Comparison of ENCODE assay signal across 27 cellular contexts in the genomic region with DNA sequence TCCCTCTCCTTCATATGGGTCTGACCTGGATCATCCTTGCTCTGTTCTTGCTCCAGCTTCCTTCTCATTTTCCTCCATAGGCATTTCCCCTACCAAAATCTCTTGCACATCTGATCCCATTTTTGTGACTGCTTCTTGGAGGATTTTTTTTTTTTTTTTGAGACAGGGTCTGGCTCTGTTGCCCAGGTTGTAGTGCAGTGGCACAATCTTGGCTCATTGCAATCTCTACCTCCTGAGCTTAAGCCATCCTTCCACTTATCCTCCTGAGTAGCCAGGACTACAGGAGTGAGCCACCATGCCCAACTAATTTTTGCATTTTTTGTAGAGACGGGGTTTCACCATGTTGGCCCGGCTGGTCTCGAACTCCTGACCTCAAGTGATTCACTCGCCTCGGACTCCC.
"Had no signal": no experiment of that assay in that cellular context is flagged by ENCODE, and none has a peak within 500 bp of the region (broad histone marks: within the 10 kb centered on the region; RNA-seq: fewer than 3 reads in every experiment).

No MANE protein-coding gene starts in this region.

- H3K4me1 ChIP-seq: gastrocnemius medialis, heart left ventricle, neural progenitor cell, psoas muscle, sigmoid colon, tibial nerve, upper lobe of left lung had no signal

- H3K9me3 Mint-ChIP-seq: naive thymus-derived CD4-positive, alpha-beta T cell; nephron; neural progenitor cell; stimulated activated naive B cell treated with anti-CD40 and anti-IgM and Interleukin-4, amounts not matched to agents 10 μg/mL and 1 μg/mL and 100 μg/mL, for 72 hours; stimulated activated naive CD8-positive, alpha-beta T cell treated with anti-CD3 and anti-CD28 coated beads, Interleukin-15, Interleukin-2, amounts not matched to agents 100 ng/mL and 50 ng/mL, for 24 hours had no signal

- FAIRE-seq: colon, kidney, urothelium cell line had no signal

- H3K27me3 ChIP-seq: dorsolateral prefrontal cortex, gastrocnemius medialis, heart left ventricle, hepatocyte, neural progenitor cell, ovary, sigmoid colon, tibial nerve, upper lobe of left lung had no signal

- H3K9me3 ChIP-seq: gastrocnemius medialis, heart left ventricle, ovary, psoas muscle, sigmoid colon, thoracic aorta, tibial nerve, upper lobe of left lung had no signal

- H3K4me2 ChIP-seq: hepatocyte, neural progenitor cell had no signal

- H2AFZ ChIP-seq: hepatocyte, neural progenitor cell had no signal

- H3K27me3 Mint-ChIP-seq: naive thymus-derived CD4-positive, alpha-beta T cell; stimulated activated naive B cell treated with anti-CD40 and anti-IgM and Interleukin-4, amounts not matched to agents 10 μg/mL and 1 μg/mL and 100 μg/mL, for 72 hours; stimulated activated naive CD8-positive, alpha-beta T cell treated with anti-CD3 and anti-CD28 coated beads, Interleukin-15, Interleukin-2, amounts not matched to agents 100 ng/mL and 50 ng/mL, for 24 hours had no signal

- H3K79me2 ChIP-seq: hepatocyte had no signal

- H3K36me3 Mint-ChIP-seq: stimulated activated naive B cell treated with anti-CD40 and anti-IgM and Interleukin-4, amounts not matched to agents 10 μg/mL and 1 μg/mL and 100 μg/mL, for 72 hours had no signal

- H3K4me1 Mint-ChIP-seq: nephron; stimulated activated naive B cell treated with anti-CD40 and anti-IgM and Interleukin-4, amounts not matched to agents 10 μg/mL and 1 μg/mL and 100 μg/mL, for 72 hours had no signal

- DNase-seq: dorsolateral prefrontal cortex; effector CD4-positive, alpha-beta T cell; gastrocnemius medialis; heart left ventricle; kidney; mesendoderm; midbrain; naive thymus-derived CD4-positive, alpha-beta T cell; nucleus accumbens; ovary; posterior cingulate gyrus; psoas muscle; right cardiac atrium; sigmoid colon; stimulated activated CD4-positive, alpha-beta T cell treated with anti-CD3 and anti-CD28 coated beads, Interleukin-2, amount 100 ng/mL, for 24 hours; stimulated activated CD4-positive, alpha-beta T cell treated with anti-CD3 and anti-CD28 coated beads, Interleukin-4, amount 100 ng/mL, for 24 hours; stimulated activated naive B cell treated with anti-CD40 and anti-IgM and Interleukin-4, amounts not matched to agents 10 μg/mL and 1 μg/mL and 100 μg/mL, for 72 hours; upper lobe of left lung had no signal

- H3K9ac ChIP-seq: neural progenitor cell had no signal

- H3K4me3 ChIP-seq: dorsolateral prefrontal cortex, gastrocnemius medialis, heart left ventricle, hepatocyte, neural progenitor cell, ovary, psoas muscle, sigmoid colon, thoracic aorta, tibial nerve, upper lobe of left lung had no signal

- H3K4me3 Mint-ChIP-seq: naive thymus-derived CD4-positive, alpha-beta T cell; nephron; neural progenitor cell; stimulated activated naive B cell treated with anti-CD40 and anti-IgM and Interleukin-4, amounts not matched to agents 10 μg/mL and 1 μg/mL and 100 μg/mL, for 72 hours; stimulated activated naive CD8-positive, alpha-beta T cell treated with anti-CD3 and anti-CD28 coated beads, Interleukin-15, Interleukin-2, amounts not matched to agents 100 ng/mL and 50 ng/mL, for 24 hours had no signal

- H3K27ac Mint-ChIP-seq: nephron; neural progenitor cell; stimulated activated naive B cell treated with anti-CD40 and anti-IgM and Interleukin-4, amounts not matched to agents 10 μg/mL and 1 μg/mL and 100 μg/mL, for 72 hours; stimulated activated naive CD8-positive, alpha-beta T cell treated with anti-CD3 and anti-CD28 coated beads, Interleukin-15, Interleukin-2, amounts not matched to agents 100 ng/mL and 50 ng/mL, for 24 hours had no signal

- H3K27ac ChIP-seq: dorsolateral prefrontal cortex, gastrocnemius medialis, heart left ventricle, hepatocyte, neural progenitor cell, ovary, psoas muscle, thoracic aorta, tibial nerve, upper lobe of left lung had no signal

- ATAC-seq: gastrocnemius medialis; heart left ventricle; left lobe of liver; naive thymus-derived CD4-positive, alpha-beta T cell; psoas muscle; right cardiac atrium; stimulated activated naive B cell treated with anti-CD40 and anti-IgM and Interleukin-4, amounts not matched to agents 10 μg/mL and 1 μg/mL and 100 μg/mL, for 72 hours had no signal

- H3K36me3 ChIP-seq: gastrocnemius medialis, neural progenitor cell, ovary, sigmoid colon, thoracic aorta, upper lobe of left lung had no signal
